9 cellular contexts compared by ENCODE assay signal in genomic region chr15:55277116-55277564, GRCh38. TPM values are rescaled to one million over a fixed set of nuclear protein-coding genes. Genes with fewer than 3 reads are reported as not detected.
DNase-seq lines count a peak whose midpoint lies in the region; ATAC-seq and TF ChIP-seq lines count a peak whose summit lies in the region.
"Had no signal": no experiment of that assay in that cellular context is flagged by ENCODE, and none has a peak within 500 bp of the region (broad histone marks: within the 10 kb centered on the region; RNA-seq: fewer than 3 reads in every experiment).

No MANE protein-coding gene starts in this region.

- peaks cover 76% of the 10 kb centered on the region for H3K79me2 ChIP-seq in MM.1S (ENCODE audit: low read length)

- DNase-seq in GM12864 (ENCODE audit: low read depth): peak; percentile 77
- DNase-seq in MM.1S: peak; percentile 68
- DNase-seq in upper lobe of left lung: no peak
- no peak for DNase-seq in WTC11 (ENCODE audit: low spot score)
- DNase-seq in suprapubic skin (ENCODE audit: low spot score in 2 of 2): no peak
- DNase-seq in dedifferentiated amniotic fluid mesenchymal stem cell (ENCODE audit: extremely low spot score): no peak

- H3K27ac ChIP-seq in MM.1S (ENCODE audit: low read length): peak overlapping the region; percentile 94; the same call in 1 of the 2 replicates
- peak overlapping the region; percentile 50 to 85 (median 64) for H3K27ac ChIP-seq in upper lobe of left lung
- no peak overlapping the region for H3K27ac ChIP-seq in suprapubic skin

- TF ChIP-seq POLR2A in upper lobe of left lung (IDR thresholded peaks at IDR 0.05) (no peak), suprapubic skin (IDR thresholded peaks at IDR 0.05) (no peak)

- peak overlapping the region; percentile 66 for H3K27ac Mint-ChIP-seq in activated naive CD4-positive, alpha-beta T cell treated with anti-CD3 and anti-CD28 coated beads, Interleukin-2, amount 50 U/mL, for 24 hours
- H3K27ac Mint-ChIP-seq in WTC11: no peak overlapping the region

- CTCF ChIA-PET in WTC11 (lab: Charles Lee): no interaction called here

- no peaks in the 10 kb centered on the region for H3K9me3 Mint-ChIP-seq in activated naive CD4-positive, alpha-beta T cell treated with anti-CD3 and anti-CD28 coated beads, Interleukin-2, amount 50 U/mL, for 24 hours
- peaks cover 5% of the 10 kb centered on the region; the same call in 1 of the 2 replicates for H3K9me3 Mint-ChIP-seq in WTC11

- ATAC-seq in GM21737 (IDR thresholded peaks at IDR 0.05; ENCODE audit: unreplicated experiment): peak; percentile 47
- ATAC-seq in upper lobe of left lung (ENCODE audit: low FRiP score in 2 of 2): no peak
- no peak for ATAC-seq in WTC11
- ATAC-seq: HCT116 had no signal

- POLR2A ChIA-PET in WTC11 (lab: Charles Lee): no interaction called here

- no peak overlapping the region; the same call in 1 of the 2 replicates for H3K9ac ChIP-seq in MM.1S (ENCODE audit: low read length)

- TF ChIP-seq CTCF in GM12864 (IDR thresholded peaks at IDR 0.05; ENCODE audit: low read depth, low read length, missing control alignments) (no peak), MM.1S (IDR thresholded peaks at IDR 0.05; ENCODE audit: low read length) (no peak), upper lobe of left lung (IDR thresholded peaks at IDR 0.05) (no peak), WTC11 (IDR thresholded peaks at IDR 0.05) (no peak), suprapubic skin (IDR thresholded peaks at IDR 0.05) (no peak)

- no peaks in the 10 kb centered on the region for H3K36me3 ChIP-seq in MM.1S (replicated peaks; ENCODE audit: insufficient read depth, low read length)
- H3K36me3 ChIP-seq in upper lobe of left lung: no peaks in the 10 kb centered on the region
- no peaks in the 10 kb centered on the region for H3K36me3 ChIP-seq in suprapubic skin

- no peak for TF ChIP-seq EP300 in upper lobe of left lung (IDR thresholded peaks at IDR 0.05)
- TF ChIP-seq EP300 in suprapubic skin (IDR thresholded peaks at IDR 0.05): no peak

- 28 to 33% methylated on average over 7 of the region's 7 CpGs for WGBS in upper lobe of left lung, 2 donors
- WGBS in suprapubic skin: 52% methylated on average over 7 of the region's 7 CpGs

- H3K9me3 ChIP-seq in MM.1S (replicated peaks; ENCODE audit: insufficient read depth, low read length): no peaks in the 10 kb centered on the region
- H3K9me3 ChIP-seq in upper lobe of left lung: no peaks in the 10 kb centered on the region
- H3K9me3 ChIP-seq in suprapubic skin: no peaks in the 10 kb centered on the region

- H3K9me2 ChIP-seq in MM.1S (replicated peaks; ENCODE audit: insufficient read depth, low read length): no peaks in the 10 kb centered on the region

- H3K36me3 Mint-ChIP-seq in activated naive CD4-positive, alpha-beta T cell treated with anti-CD3 and anti-CD28 coated beads, Interleukin-2, amount 50 U/mL, for 24 hours: peaks cover 12% of the 10 kb centered on the region
- no peaks in the 10 kb centered on the region for H3K36me3 Mint-ChIP-seq in WTC11

- peaks cover 55% of the 10 kb centered on the region for H3F3A ChIP-seq in MM.1S (ENCODE audit: insufficient read depth, low read length)

- peaks cover 50% of the 10 kb centered on the region for H3K4me1 ChIP-seq in MM.1S (ENCODE audit: low read length)
- H3K4me1 ChIP-seq in upper lobe of left lung: peaks cover 25 to 45% (median 36%) of the 10 kb centered on the region in 4 donors
- peaks cover 5% of the 10 kb centered on the region for H3K4me1 ChIP-seq in suprapubic skin

- H3K4me3 Mint-ChIP-seq in activated naive CD4-positive, alpha-beta T cell treated with anti-CD3 and anti-CD28 coated beads, Interleukin-2, amount 50 U/mL, for 24 hours: peak overlapping the region; percentile 42
- H3K4me3 Mint-ChIP-seq in WTC11: no peak overlapping the region

- H3K4me1 Mint-ChIP-seq in activated naive CD4-positive, alpha-beta T cell treated with anti-CD3 and anti-CD28 coated beads, Interleukin-2, amount 50 U/mL, for 24 hours: peaks cover 86% of the 10 kb centered on the region
- no peaks in the 10 kb centered on the region for H3K4me1 Mint-ChIP-seq in WTC11

- H3K27me3 ChIP-seq in MM.1S (replicated peaks; ENCODE audit: insufficient read depth, low read length): no peaks in the 10 kb centered on the region
- H3K27me3 ChIP-seq in upper lobe of left lung: no peaks in the 10 kb centered on the region
- no peaks in the 10 kb centered on the region for H3K27me3 ChIP-seq in suprapubic skin

- H3K4me3 ChIP-seq in GM12864 (ENCODE audit: low read depth, low read length): no peak overlapping the region
- H3K4me3 ChIP-seq in MM.1S (ENCODE audit: low read length): peak overlapping the region; percentile 0; the same call in 1 of the 2 replicates
- H3K4me3 ChIP-seq in upper lobe of left lung: no peak overlapping the region
- no peak overlapping the region for H3K4me3 ChIP-seq in suprapubic skin

- H3K4me2 ChIP-seq in MM.1S (ENCODE audit: low read depth, low read length): peak overlapping the region; percentile 53

- no peaks in the 10 kb centered on the region for H4K20me1 ChIP-seq in MM.1S (ENCODE audit: insufficient read depth, low read length)

- no peak overlapping the region for H2AFZ ChIP-seq in MM.1S (ENCODE audit: low read length)

- no peaks in the 10 kb centered on the region for H3K27me3 Mint-ChIP-seq in activated naive CD4-positive, alpha-beta T cell treated with anti-CD3 and anti-CD28 coated beads, Interleukin-2, amount 50 U/mL, for 24 hours
- H3K27me3 Mint-ChIP-seq in WTC11 (ENCODE audit: low read depth): no peaks in the 10 kb centered on the region

TF ChIP-seq in WTC11, 78 proteins besides CTCF, POLR2A, EP300 and RAD21:
- TF ChIP-seq NR3C1 (CRISPR knock-in tag; conservative IDR thresholded peaks at IDR 0.05; ENCODE audit: low read depth): no peak
- no peak for TF ChIP-seq ZSCAN18 (CRISPR knock-in tag; IDR thresholded peaks at IDR 0.05)
- TF ChIP-seq ZNF512 (CRISPR knock-in tag; IDR thresholded peaks at IDR 0.05; ENCODE audit: borderline replicate concordance): no peak
- TF ChIP-seq TEAD4 (CRISPR knock-in tag; IDR thresholded peaks at IDR 0.05): no peak
- TF ChIP-seq ERG (CRISPR knock-in tag; IDR thresholded peaks at IDR 0.05): no peak
- TF ChIP-seq TP53 (CRISPR knock-in tag; IDR thresholded peaks at IDR 0.05): no peak
- TF ChIP-seq ZNF263 (CRISPR knock-in tag; IDR thresholded peaks at IDR 0.05; ENCODE audit: low read depth): no peak
- no peak for TF ChIP-seq IRF1 (CRISPR knock-in tag; IDR thresholded peaks at IDR 0.05)

RNA-seq across cellular contexts. Expression of gene RAB27A, which starts 12.5 kb away (rescaled TPM):
- total RNA-seq in upper lobe of left lung: 10 to 100 TPM; 24.1 to 97.8 (median 62.5) TPM
- total RNA-seq in WTC11 (2021): 4.7 to 8.0 TPM (median 7.3 TPM) in 3 replicates
- 10 to 100 TPM in 2 of 4 donors, 1 to 10 TPM in 2; 7.8 to 16.1 (median 9.2) TPM for total RNA-seq in suprapubic skin

RNA-seq across cellular contexts. Expression of gene PIGBOS1, which starts 41.8 kb away (rescaled TPM):
- total RNA-seq in upper lobe of left lung: 10 to 100 TPM in 3 of 6 donors, 1 to 10 TPM in 3; 3.1 to 16.9 (median 10.1) TPM
- total RNA-seq in WTC11 (2021): 11.2 to 13.0 TPM (median 11.9 TPM) in 3 replicates
- total RNA-seq in suprapubic skin: 10 to 100 TPM in 1 of 4 donors, 1 to 10 TPM in 3; 4.1 to 17.8 (median 8.9) TPM

RNA-seq across cellular contexts. Expression of gene PIGB, which starts 41.9 kb away (rescaled TPM):
- total RNA-seq in upper lobe of left lung (10 to 100 TPM in 3 of 6 donors, 1 to 10 TPM in 3; 3.0 to 14.7 (median 9.3) TPM), WTC11 (2021) (5.2 to 8.7 TPM (median 6.9 TPM) in 3 replicates), suprapubic skin (10 to 100 TPM in 2 of 4 donors, 1 to 10 TPM in 2; 6.7 to 13.2 (median 9.9) TPM)

Comparison
In these comparisons a context has a peak if more than half of its experiments do, and no peak if none do; other contexts are left out.
1. DNase-seq: peak in GM12864 (single experiment) and MM.1S (single experiment); none in upper lobe of left lung (0 of 2), WTC11 (single experiment), suprapubic skin (0 of 2) and dedifferentiated amniotic fluid mesenchymal stem cell (single experiment).